Comparison of ENCODE assay signal across 7 cellular contexts in the genomic region with DNA sequence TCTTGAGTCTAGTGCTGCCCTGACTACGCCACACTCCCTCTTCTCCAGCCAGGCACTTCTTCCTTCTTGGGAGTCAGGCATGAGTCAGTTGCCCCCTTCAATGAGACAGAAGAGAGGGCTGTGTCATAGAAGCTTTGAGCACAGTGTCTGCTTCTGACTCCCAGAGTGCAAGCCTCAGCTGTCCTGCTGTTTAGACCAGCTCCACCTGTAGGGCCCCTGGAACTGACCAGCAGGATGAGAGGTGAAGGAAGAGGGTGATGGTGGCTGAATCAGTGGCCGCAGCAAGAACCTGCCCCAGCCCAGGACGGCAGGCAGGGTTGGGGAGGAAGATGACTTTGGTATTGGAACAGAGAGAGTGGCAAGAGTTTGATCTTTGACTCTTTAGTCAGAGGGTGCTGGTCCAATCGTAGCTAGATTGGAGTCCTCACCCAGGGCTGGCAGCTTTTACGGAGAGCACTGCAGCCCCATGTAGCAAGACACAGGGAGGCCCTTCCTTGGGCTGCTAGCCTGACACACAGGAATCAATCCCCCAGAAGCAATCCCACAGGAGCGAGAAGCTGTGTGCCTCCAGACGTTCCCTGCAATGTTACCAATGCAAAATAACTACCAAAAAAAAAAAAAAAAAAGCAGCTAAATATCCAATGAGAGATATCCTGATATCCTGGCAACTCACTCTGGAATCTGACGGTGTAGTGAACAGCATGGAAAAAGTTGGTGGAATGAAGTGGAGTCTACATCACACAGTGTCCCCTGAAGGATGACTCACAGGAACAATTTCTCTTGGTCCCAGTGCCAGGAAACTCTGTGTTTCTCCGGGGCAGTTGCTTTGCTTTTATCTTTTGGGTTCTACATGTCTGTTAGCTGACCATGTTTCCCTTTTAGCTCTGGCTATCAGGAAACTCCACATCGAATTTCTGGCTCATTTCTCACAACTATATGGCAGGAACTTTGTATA. TPM values are rescaled to one million over a fixed set of nuclear protein-coding genes. Genes with fewer than 3 reads are reported as not detected.
A peak's percentile ranks its signal among the peaks of the same experiment; 100 is the strongest.
DNase-seq lines count a peak whose midpoint lies in the region; ATAC-seq, FAIRE-seq and TF ChIP-seq lines count a peak whose summit lies in the region.
"Had no signal": no experiment of that assay in that cellular context is flagged by ENCODE, and none has a peak within 500 bp of the region (broad histone marks: within the 10 kb centered on the region; RNA-seq: fewer than 3 reads in every experiment).

No MANE protein-coding gene starts in this region.

- H3K4me1 Mint-ChIP-seq in T-helper 2 cell treated with Interferon-gamma antibody and Interleukin-4, amounts not matched to agents 5 μg/mL and 100 μg/mL, for 36 hours (ENCODE audit: low read depth) = no peaks in the 10 kb centered on the region

- DNase-seq in left ventricle myocardium superior (peak; percentile 49), upper lobe of right lung (no peak), NCI-H2196 (lab: John Stamatoyannopoulos, UW; ENCODE audit: unreplicated experiment) (no peak), frontal cortex (ENCODE audit: low spot score in 2 of 2) (no peak)
- no peak for DNase-seq in T-helper 2 cell treated with Interferon-gamma antibody and Interleukin-4, amounts not matched to agents 5 μg/mL and 100 μg/mL, for 36 hours (ENCODE audit: low spot score)

- H3K27ac Mint-ChIP-seq in T-helper 2 cell treated with Interferon-gamma antibody and Interleukin-4, amounts not matched to agents 5 μg/mL and 100 μg/mL, for 36 hours = no peak overlapping the region

- ATAC-seq in SK-N-SH treated with all-trans-retinoic acid at 6 μM for 48 hours = peak; percentile 84
- peak; percentile 92 for ATAC-seq in left ventricle myocardium superior
- ATAC-seq in upper lobe of right lung = peak; percentile 76

- no peaks in the 10 kb centered on the region for H3K36me3 ChIP-seq in upper lobe of right lung

- no peaks in the 10 kb centered on the region for H3K9me3 ChIP-seq in upper lobe of right lung

- no peak overlapping the region for H3K4me3 Mint-ChIP-seq in T-helper 2 cell treated with Interferon-gamma antibody and Interleukin-4, amounts not matched to agents 5 μg/mL and 100 μg/mL, for 36 hours

- peak overlapping the region; percentile 44 for H3K27ac ChIP-seq in upper lobe of right lung
- H3K27ac ChIP-seq: VCaP had no signal

- no peaks in the 10 kb centered on the region for H3K27me3 ChIP-seq in upper lobe of right lung

- H3K9me3 Mint-ChIP-seq in T-helper 2 cell treated with Interferon-gamma antibody and Interleukin-4, amounts not matched to agents 5 μg/mL and 100 μg/mL, for 36 hours = no peaks in the 10 kb centered on the region

- no peaks in the 10 kb centered on the region for H3K4me1 ChIP-seq in upper lobe of right lung

- intact Hi-C loops in left ventricle myocardium superior (cut with micrococcal nuclease) (no loop called here), upper lobe of right lung (cut with DNase I) (no loop called here)

- no peaks in the 10 kb centered on the region for H3K27me3 Mint-ChIP-seq in T-helper 2 cell treated with Interferon-gamma antibody and Interleukin-4, amounts not matched to agents 5 μg/mL and 100 μg/mL, for 36 hours (ENCODE audit: low read depth)

- TF ChIP-seq CTCF in upper lobe of right lung (IDR thresholded peaks at IDR 0.05) = no peak

- FAIRE-seq in frontal cortex (lab: Jason Lieb, UNC) = no peak

- H3K36me3 Mint-ChIP-seq in T-helper 2 cell treated with Interferon-gamma antibody and Interleukin-4, amounts not matched to agents 5 μg/mL and 100 μg/mL, for 36 hours (ENCODE audit: low read depth) = no peaks in the 10 kb centered on the region

- H3K4me3 ChIP-seq in upper lobe of right lung = no peak overlapping the region

TF ChIP-seq in SK-N-SH treated with all-trans-retinoic acid at 6 μM for 48 hours, 23 proteins besides CTCF, POLR2A, EP300 and RAD21:
- TF ChIP-seq ISL1 (CRISPR knock-in tag; IDR thresholded peaks at IDR 0.05) = 0 out of 2 replicates have a peak, but pooled peaks have one; percentile 48
- TF ChIP-seq, protein P1, sequence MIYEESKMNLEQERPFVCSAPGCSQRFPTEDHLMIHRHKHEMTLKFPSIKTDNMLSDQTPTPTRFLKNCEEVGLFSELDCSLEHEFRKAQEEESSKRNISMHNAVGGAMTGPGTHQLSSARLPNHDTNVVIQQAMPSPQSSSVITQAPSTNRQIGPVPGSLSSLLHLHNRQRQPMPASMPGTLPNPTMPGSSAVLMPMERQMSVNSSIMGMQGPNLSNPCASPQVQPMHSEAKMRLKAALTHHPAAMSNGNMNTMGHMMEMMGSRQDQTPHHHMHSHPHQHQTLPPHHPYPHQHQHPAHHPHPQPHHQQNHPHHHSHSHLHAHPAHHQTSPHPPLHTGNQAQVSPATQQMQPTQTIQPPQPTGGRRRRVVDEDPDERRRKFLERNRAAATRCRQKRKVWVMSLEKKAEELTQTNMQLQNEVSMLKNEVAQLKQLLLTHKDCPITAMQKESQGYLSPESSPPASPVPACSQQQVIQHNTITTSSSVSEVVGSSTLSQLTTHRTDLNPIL (CRISPR knock-in tag; IDR thresholded peaks at IDR 0.05; ENCODE audit: low read depth) = no peak

RNA-seq across cellular contexts. Expression of gene C10orf62, which starts 6.9 kb away (rescaled TPM):
- total RNA-seq in left ventricle myocardium superior (0.35 TPM), upper lobe of right lung (not detected), frontal cortex (not detected)

RNA-seq across cellular contexts. Expression of gene HOGA1, which starts 12.2 kb away (rescaled TPM):
- total RNA-seq in left ventricle myocardium superior (11.9 TPM), upper lobe of right lung (2.3 TPM), frontal cortex (0.41 TPM)

RNA-seq across cellular contexts. Expression of gene ANKRD2, which starts 23.8 kb away (rescaled TPM):
- total RNA-seq in left ventricle myocardium superior (318 TPM), upper lobe of right lung (0.98 TPM), frontal cortex (not detected)

RNA-seq across cellular contexts. Expression of gene MORN4, which starts 36.9 kb away (rescaled TPM):
- total RNA-seq in left ventricle myocardium superior = 8.7 TPM
- 3.8 TPM for total RNA-seq in upper lobe of right lung
- 35.5 TPM for total RNA-seq in frontal cortex

RNA-seq across cellular contexts. Expression of gene PI4K2A, which starts 44.1 kb away (rescaled TPM):
- 10.2 TPM for total RNA-seq in left ventricle myocardium superior
- total RNA-seq in upper lobe of right lung = 28.3 TPM
- 11.0 TPM for total RNA-seq in frontal cortex

Comparison
In these comparisons a context has a peak if more than half of its experiments do, and no peak if none do; other contexts are left out.
1. RNA of gene ANKRD2, which starts 23.8 kb away (total RNA-seq): 318 TPM in left ventricle myocardium superior (single experiment); 0.98 TPM in upper lobe of right lung (single experiment) and not detected in frontal cortex (single experiment); every median in the first group is over 100 times any median in the second.
2. Peak in every context shown above with its lines, with median percentiles within 50 percentile points of each other: ATAC-seq.